In the genomic region with DNA sequence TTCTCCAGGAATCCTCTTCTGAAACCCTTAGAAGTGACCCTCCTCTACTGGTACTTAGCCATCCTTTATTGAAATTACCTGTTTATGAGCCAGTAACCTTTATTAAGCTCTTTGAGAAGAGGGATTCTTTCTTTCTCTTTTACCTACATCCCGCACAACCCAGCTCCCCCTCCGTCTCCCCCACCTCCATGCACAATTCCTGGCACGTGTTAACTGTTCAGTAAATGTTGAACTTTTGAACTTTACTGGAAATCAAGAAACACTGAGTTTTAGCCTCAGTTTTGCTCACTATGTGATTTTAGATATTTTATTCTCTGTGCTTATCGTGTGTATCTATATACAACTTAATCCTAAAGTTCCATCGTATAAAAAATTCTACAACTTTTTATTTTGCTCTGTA, we compare ENCODE assay signal across 8 cellular contexts. TPM values are rescaled to one million over a fixed set of nuclear protein-coding genes. Genes with fewer than 3 reads are reported as not detected.
A peak's percentile ranks its signal among the peaks of the same experiment; 100 is the strongest.
DNase-seq lines count a peak whose midpoint lies in the region; ATAC-seq and TF ChIP-seq lines count a peak whose summit lies in the region.

No MANE protein-coding gene starts in this region.

- POLR2A ChIA-PET in activated B cell treated with CpG ODN at 0.5 μM for 24 hours (lab: Charles Lee): interaction anchor here (0.7 to 1.4 kb wide), 3 partner anchors 14 to 218 kb away, joined by 3 to 10 read pairs (median 5); a partner anchor contains a TSS

- intact Hi-C loops in activated B cell treated with CpG ODN at 0.5 μM for 24 hours (cut with micrococcal nuclease) (loop anchor here (2.0 kb wide), 1 partner anchor 14 kb away; no protein-coding TSS in a partner anchor), testis (cut with DNase I; ENCODE audit: low total_unique reads) (no loop called here)

- H3K27me3 Mint-ChIP-seq in T-helper 1 cell treated with Interleukin-12 subunit alpha and Interleukin-12 subunit beta and Interleukin-4 antibody, amounts not matched to agents 30 μg/mL and 1 μg/mL, for 36 hours (ENCODE audit: low read depth): no peaks in the 10 kb centered on the region
- no peaks in the 10 kb centered on the region for H3K27me3 Mint-ChIP-seq in activated B cell treated with CpG ODN at 0.5 μM for 24 hours

- no peaks in the 10 kb centered on the region for H3K36me3 ChIP-seq in iPS-15b (ENCODE audit: control insufficient read depth, insufficient read depth, low read length)
- H3K36me3 ChIP-seq in stomach smooth muscle (ENCODE audit: control insufficient read depth in 2 of 2, insufficient read depth in 2 of 2, low read length in 2 of 2): peaks cover 0 to 3% of the 10 kb centered on the region in 2 donors
- no peaks in the 10 kb centered on the region for H3K36me3 ChIP-seq in testis (ENCODE audit: low read depth, missing control alignments)

- ATAC-seq in activated B cell treated with CpG ODN at 0.5 μM for 24 hours (ENCODE audit: low read depth): no peak
- no peak for ATAC-seq in GM19324 (IDR thresholded peaks at IDR 0.05; ENCODE audit: low FRiP score, unreplicated experiment)

- H3K36me3 Mint-ChIP-seq in T-helper 1 cell treated with Interleukin-12 subunit alpha and Interleukin-12 subunit beta and Interleukin-4 antibody, amounts not matched to agents 30 μg/mL and 1 μg/mL, for 36 hours (ENCODE audit: low read depth): peaks cover 30% of the 10 kb centered on the region
- H3K36me3 Mint-ChIP-seq in activated B cell treated with CpG ODN at 0.5 μM for 24 hours (ENCODE audit: low read depth): peaks cover 45% of the 10 kb centered on the region

- H3K4me1 Mint-ChIP-seq in T-helper 1 cell treated with Interleukin-12 subunit alpha and Interleukin-12 subunit beta and Interleukin-4 antibody, amounts not matched to agents 30 μg/mL and 1 μg/mL, for 36 hours (ENCODE audit: low read depth): peaks cover 45% of the 10 kb centered on the region
- peaks cover 57% of the 10 kb centered on the region for H3K4me1 Mint-ChIP-seq in activated B cell treated with CpG ODN at 0.5 μM for 24 hours

- H3K9ac ChIP-seq in iPS-15b (ENCODE audit: low read depth, low read length): no peak overlapping the region
- no peak overlapping the region for H3K9ac ChIP-seq in stomach smooth muscle (ENCODE audit: low read length in 2 of 2)

- no peak for TF ChIP-seq CTCF in activated B cell treated with CpG ODN at 0.5 μM for 24 hours (IDR thresholded peaks at IDR 0.05)
- TF ChIP-seq CTCF in testis (IDR thresholded peaks at IDR 0.05): no peak

- H3K27ac ChIP-seq in stomach smooth muscle (ENCODE audit: low read length) (no peak overlapping the region), testis (no peak overlapping the region)

- H3K4me1 ChIP-seq in iPS-15b (ENCODE audit: control insufficient read depth, insufficient read depth, low read length) (peaks cover 6% of the 10 kb centered on the region), stomach smooth muscle (ENCODE audit: control insufficient read depth, insufficient read depth, low read length) (peaks cover 3% of the 10 kb centered on the region), testis (peaks cover 4% of the 10 kb centered on the region)

- 16 to 19% methylated on average over 5 of the region's 5 CpGs for WGBS in testis, 2 donors

- peak overlapping the region; percentile 97 for H3K4me3 ChIP-seq in iPS-15b (ENCODE audit: low read depth, low read length)
- peak overlapping the region; percentile 91 to 96 for H3K4me3 ChIP-seq in stomach smooth muscle (ENCODE audit: low read length in 2 of 2)
- peak overlapping the region in 1 of 2 donors; percentile 99 for H3K4me3 ChIP-seq in testis

- H3K9me3 ChIP-seq in iPS-15b (ENCODE audit: control insufficient read depth, insufficient read depth, low read length) (no peaks in the 10 kb centered on the region), stomach smooth muscle (ENCODE audit: control insufficient read depth in 2 of 2, low read length in 2 of 2) (no peaks in the 10 kb centered on the region), testis (no peaks in the 10 kb centered on the region)

- H3K27ac Mint-ChIP-seq in T-helper 1 cell treated with Interleukin-12 subunit alpha and Interleukin-12 subunit beta and Interleukin-4 antibody, amounts not matched to agents 30 μg/mL and 1 μg/mL, for 36 hours: peak overlapping the region; percentile 46
- peak overlapping the region; percentile 96 for H3K27ac Mint-ChIP-seq in activated B cell treated with CpG ODN at 0.5 μM for 24 hours

- no peak for TF ChIP-seq POLR2A in testis (IDR thresholded peaks at IDR 0.05)

- CTCF ChIA-PET in activated B cell treated with CpG ODN at 0.5 μM for 24 hours (lab: Charles Lee): no interaction called here

- DNase-seq in T-helper 1 cell: no peak
- no peak for DNase-seq in activated B cell treated with CpG ODN at 0.5 μM for 24 hours
- DNase-seq in testis: no peak
- no peak for DNase-seq in NCI-H2029 treated with DMSO at 0.1 percent for 48 hours (lab: John Stamatoyannopoulos, UW)

- H3K4me3 Mint-ChIP-seq in T-helper 1 cell treated with Interleukin-12 subunit alpha and Interleukin-12 subunit beta and Interleukin-4 antibody, amounts not matched to agents 30 μg/mL and 1 μg/mL, for 36 hours: peak overlapping the region; percentile 96
- peak overlapping the region; percentile 94 for H3K4me3 Mint-ChIP-seq in activated B cell treated with CpG ODN at 0.5 μM for 24 hours

- H3K27me3 ChIP-seq in iPS-15b (ENCODE audit: control insufficient read depth, insufficient read depth, low read length) (no peaks in the 10 kb centered on the region), stomach smooth muscle (ENCODE audit: control insufficient read depth in 1 of 2, insufficient read depth in 2 of 2, low read length in 2 of 2) (no peaks in the 10 kb centered on the region), testis (no peaks in the 10 kb centered on the region)

- peaks cover 5% of the 10 kb centered on the region for H3K9me3 Mint-ChIP-seq in T-helper 1 cell treated with Interleukin-12 subunit alpha and Interleukin-12 subunit beta and Interleukin-4 antibody, amounts not matched to agents 30 μg/mL and 1 μg/mL, for 36 hours
- no peaks in the 10 kb centered on the region for H3K9me3 Mint-ChIP-seq in activated B cell treated with CpG ODN at 0.5 μM for 24 hours

RNA-seq across cellular contexts. Expression of a gene that starts 1.8 kb away (rescaled TPM):
- total RNA-seq in activated B cell treated with CpG ODN at 0.5 μM for 24 hours: 38.7 and 42.3 TPM in 2 replicates
- 10 to 100 TPM; 48.1 to 50.0 TPM for total RNA-seq in testis
- 39.2 TPM for polyA plus RNA-seq in testis (ENCODE audit: insufficient read depth, low read depth, low replicate concordance)

RNA-seq across cellular contexts. Expression of a gene that starts 2.1 kb away (rescaled TPM):
- total RNA-seq in activated B cell treated with CpG ODN at 0.5 μM for 24 hours (13.4 and 15.9 TPM in 2 replicates), testis (10 to 100 TPM; 19.4 to 38.3 TPM)
- polyA plus RNA-seq in testis (ENCODE audit: insufficient read depth, low read depth, low replicate concordance): 3.9 TPM
